Comparison of ENCODE assay signal across 21 cellular contexts in genomic region chr18:32598144-32598543, GRCh38.
"Had no signal": no experiment of that assay in that cellular context is flagged by ENCODE, and none has a peak within 500 bp of the region (broad histone marks: within the 10 kb centered on the region; RNA-seq: fewer than 3 reads in every experiment).

No MANE protein-coding gene starts in this region.

- ATAC-seq: activated CD8-positive, alpha-beta memory T cell treated with anti-CD3 and anti-CD28 coated beads, Interleukin-2, amount 10 ng/mL, durations not matched to agents 7 days and 5 days; activated CD8-positive, alpha-beta T cell treated with anti-CD3 and anti-CD28 coated beads for 36 hours; activated naive CD4-positive, alpha-beta T cell treated with anti-CD3 and anti-CD28 coated beads, Interleukin-2, amount 50 U/mL, for 72 hours; left ventricle myocardium superior; naive thymus-derived CD8-positive, alpha-beta T cell; sciatic nerve; stimulated activated naive B cell treated with anti-CD40 and anti-IgM and Interleukin-4, amounts not matched to agents 10 μg/mL and 1 μg/mL and 100 μg/mL, for 72 hours had no signal

- H3K4me3 Mint-ChIP-seq: activated CD4-positive, alpha-beta T cell treated with anti-CD3 and anti-CD28 coated beads, Interleukin-2, amount 10 ng/mL, durations not matched to agents 7 days and 5 days; activated CD8-positive, alpha-beta memory T cell treated with anti-CD3 and anti-CD28 coated beads, Interleukin-2, amount 10 ng/mL, durations not matched to agents 7 days and 5 days; activated CD8-positive, alpha-beta T cell treated with anti-CD3 and anti-CD28 coated beads for 36 hours; mesothelial cell of epicardium; naive thymus-derived CD8-positive, alpha-beta T cell; neural progenitor cell; stimulated activated naive B cell treated with anti-CD40 and anti-IgM and Interleukin-4, amounts not matched to agents 10 μg/mL and 1 μg/mL and 100 μg/mL, for 72 hours had no signal

- H3K27me3 Mint-ChIP-seq: activated CD4-positive, alpha-beta T cell treated with anti-CD3 and anti-CD28 coated beads, Interleukin-2, amount 10 ng/mL, durations not matched to agents 7 days and 5 days; activated CD8-positive, alpha-beta memory T cell treated with anti-CD3 and anti-CD28 coated beads, Interleukin-2, amount 10 ng/mL, durations not matched to agents 7 days and 5 days; activated CD8-positive, alpha-beta T cell treated with anti-CD3 and anti-CD28 coated beads for 36 hours had no signal

- H3K27ac Mint-ChIP-seq: activated CD4-positive, alpha-beta T cell treated with anti-CD3 and anti-CD28 coated beads, Interleukin-2, amount 10 ng/mL, durations not matched to agents 7 days and 5 days; activated CD8-positive, alpha-beta memory T cell treated with anti-CD3 and anti-CD28 coated beads, Interleukin-2, amount 10 ng/mL, durations not matched to agents 7 days and 5 days; activated CD8-positive, alpha-beta T cell treated with anti-CD3 and anti-CD28 coated beads for 36 hours; activated naive CD4-positive, alpha-beta T cell treated with anti-CD3 and anti-CD28 coated beads, Interleukin-2, amount 50 U/mL, for 72 hours; mesothelial cell of epicardium; naive thymus-derived CD8-positive, alpha-beta T cell; neural progenitor cell; stimulated activated naive B cell treated with anti-CD40 and anti-IgM and Interleukin-4, amounts not matched to agents 10 μg/mL and 1 μg/mL and 100 μg/mL, for 72 hours had no signal

- DNase-seq: activated CD4-positive, alpha-beta T cell treated with anti-CD3 and anti-CD28 coated beads, Interleukin-2, amount 10 ng/mL, durations not matched to agents 7 days and 5 days; activated CD4-positive, CD25-positive, alpha-beta regulatory T cell treated with anti-CD3 and anti-CD28 coated beads, Interleukin-2, amount 50 U/mL, for 72 hours; activated CD8-positive, alpha-beta memory T cell treated with anti-CD3 and anti-CD28 coated beads, Interleukin-2, amount 10 ng/mL, durations not matched to agents 7 days and 5 days; activated CD8-positive, alpha-beta T cell treated with anti-CD3 and anti-CD28 coated beads for 36 hours; activated gamma-delta T cell; activated T-cell treated with anti-CD3 and anti-CD28 coated beads for 4 hours; brain microvascular endothelial cell; central memory CD4-positive, alpha-beta T cell; head of caudate nucleus; left ventricle myocardium superior; mammary epithelial cell; naive thymus-derived CD8-positive, alpha-beta T cell; small intestine; stimulated activated CD4-positive, alpha-beta T cell treated with anti-CD3 and anti-CD28 coated beads, Interleukin-15, amount 100 ng/mL, for 24 hours; stimulated activated naive B cell treated with anti-CD40 and anti-IgM and Interleukin-4, amounts not matched to agents 10 μg/mL and 1 μg/mL and 100 μg/mL, for 72 hours; transverse colon; WERI-Rb-1 had no signal

- H3K36me3 Mint-ChIP-seq: activated CD8-positive, alpha-beta memory T cell treated with anti-CD3 and anti-CD28 coated beads, Interleukin-2, amount 10 ng/mL, durations not matched to agents 7 days and 5 days; mesothelial cell of epicardium; naive thymus-derived CD8-positive, alpha-beta T cell; neural progenitor cell; stimulated activated naive B cell treated with anti-CD40 and anti-IgM and Interleukin-4, amounts not matched to agents 10 μg/mL and 1 μg/mL and 100 μg/mL, for 72 hours had no signal

- H3K4me1 Mint-ChIP-seq: activated CD4-positive, alpha-beta T cell treated with anti-CD3 and anti-CD28 coated beads, Interleukin-2, amount 10 ng/mL, durations not matched to agents 7 days and 5 days; activated CD8-positive, alpha-beta memory T cell treated with anti-CD3 and anti-CD28 coated beads, Interleukin-2, amount 10 ng/mL, durations not matched to agents 7 days and 5 days; mesothelial cell of epicardium; naive thymus-derived CD8-positive, alpha-beta T cell; stimulated activated naive B cell treated with anti-CD40 and anti-IgM and Interleukin-4, amounts not matched to agents 10 μg/mL and 1 μg/mL and 100 μg/mL, for 72 hours had no signal

- H3K9me3 Mint-ChIP-seq: activated CD4-positive, alpha-beta T cell treated with anti-CD3 and anti-CD28 coated beads, Interleukin-2, amount 10 ng/mL, durations not matched to agents 7 days and 5 days had no signal
